In genomic region chr2:119338826-119339561, GRCh38 we compare ENCODE assay signal across 1 cellular context.
TF ChIP-seq lines count a peak whose summit lies in the region.

No MANE protein-coding gene starts in this region.

TF ChIP-seq in GM23338, 12 proteins besides CTCF, POLR2A, EP300 and RAD21 (continued from another document):
- TF ChIP-seq ZNF462 (CRISPR knock-in tag; IDR thresholded peaks at IDR 0.05) (no peak), ZNF331 (CRISPR knock-in tag; IDR thresholded peaks at IDR 0.05; ENCODE audit: low read depth) (no peak), CREB1 (CRISPR knock-in tag; IDR thresholded peaks at IDR 0.05; ENCODE audit: low read depth) (no peak)
